ENCODE assay signal across 18 cellular contexts in the genomic region with DNA sequence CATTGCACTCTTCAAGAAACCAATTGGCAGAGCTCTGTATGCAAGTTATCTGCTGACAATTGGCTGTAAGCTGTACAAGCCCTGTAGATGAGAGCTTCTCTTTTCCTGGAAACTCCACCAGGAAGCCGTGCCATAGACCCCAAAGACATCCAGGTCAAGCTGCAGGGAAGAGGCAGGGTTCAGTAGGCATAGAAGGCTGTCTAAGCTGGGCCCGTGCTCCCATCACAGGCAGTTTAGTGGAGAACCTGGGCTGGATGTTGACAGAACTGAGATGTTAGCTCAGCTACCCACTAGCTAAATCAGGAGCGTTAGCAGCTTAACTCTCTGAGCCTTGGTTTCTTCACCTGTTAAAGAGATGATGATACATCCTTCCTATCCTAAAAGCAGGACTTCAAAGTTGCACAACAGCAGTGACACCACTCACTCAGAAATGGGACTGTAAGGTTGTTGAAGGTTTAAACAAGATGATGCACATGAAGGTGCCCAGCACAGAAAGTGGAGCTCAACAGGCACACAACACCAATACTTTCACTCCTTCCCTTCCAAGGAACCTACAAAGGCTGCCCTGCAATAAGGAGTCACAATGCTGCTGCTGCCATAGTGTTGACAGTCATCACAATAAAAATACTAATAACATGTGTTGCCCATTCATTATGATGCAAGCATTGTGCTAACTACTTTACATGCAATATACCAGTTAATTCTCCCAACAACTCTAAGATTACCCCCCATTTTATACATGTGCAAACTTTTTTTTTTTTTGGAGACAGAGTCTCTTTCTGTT.
DNase-seq lines count a peak whose midpoint lies in the region; ATAC-seq and TF ChIP-seq lines count a peak whose summit lies in the region.
"Had no signal": no experiment of that assay in that cellular context is flagged by ENCODE, and none has a peak within 500 bp of the region (broad histone marks: within the 10 kb centered on the region; RNA-seq: fewer than 3 reads in every experiment).

No MANE protein-coding gene starts in this region.

- H3K27ac ChIP-seq in VCaP (peak overlapping the region; percentile 100), tibial nerve (peak overlapping the region; percentile 76 to 99 (median 90))
- H3K27ac ChIP-seq: BLaER1 treated with 17β-estradiol and CSF1 and Interleukin-3, amounts not matched to agents 10 nM and 100 nM had no signal

- H3K27ac Mint-ChIP-seq in natural killer cell treated with Interleukin-12 subunit alpha and Interleukin-12 subunit beta and Interleukin-15 and Interleukin-18, amount 100 ng/mL, for 72 hours, result peak overlapping the region in 1 of 2 donors; percentile 82
- H3K27ac Mint-ChIP-seq: activated naive CD8-positive, alpha-beta T cell had no signal

- H3K36me3 Mint-ChIP-seq in natural killer cell treated with Interleukin-12 subunit alpha and Interleukin-12 subunit beta and Interleukin-15 and Interleukin-18, amount 100 ng/mL, for 72 hours, result no peaks in the 10 kb centered on the region
- H3K36me3 Mint-ChIP-seq: activated naive CD8-positive, alpha-beta T cell had no signal

- 62 to 96% methylated on average over 3 of the region's 3 CpGs for WGBS in tibial nerve, 2 donors

- peak; percentile 14 to 69 for ATAC-seq in natural killer cell treated with Interleukin-12 subunit alpha and Interleukin-12 subunit beta and Interleukin-15 and Interleukin-18, amount 100 ng/mL, for 72 hours
- no peak for ATAC-seq in HG03139 (IDR thresholded peaks at IDR 0.05; ENCODE audit: unreplicated experiment)
- no peak for ATAC-seq in HG02642 (IDR thresholded peaks at IDR 0.05; ENCODE audit: poor library complexity, unreplicated experiment)
- ATAC-seq: PC-3; sciatic nerve; stimulated activated naive CD8-positive, alpha-beta T cell treated with anti-CD3 and anti-CD28 coated beads, Interleukin-15, Interleukin-2, amounts not matched to agents 100 U/mL and 50 U/mL, for 24 hours had no signal

- H3K9me3 ChIP-seq in tibial nerve, result no peaks in the 10 kb centered on the region
- H3K9me3 ChIP-seq: BLaER1 treated with 17β-estradiol and CSF1 and Interleukin-3, amounts not matched to agents 10 nM and 100 nM had no signal

- H3K36me3 ChIP-seq in tibial nerve, result peaks cover 0 to 10% (median 0%) of the 10 kb centered on the region in 3 donors
- H3K36me3 ChIP-seq: BLaER1 treated with 17β-estradiol and CSF1 and Interleukin-3, amounts not matched to agents 10 nM and 100 nM had no signal

- peaks cover 4 to 96% (median 75%) of the 10 kb centered on the region in 4 donors for H3K4me1 ChIP-seq in tibial nerve

- DNase-seq in epithelial cell of esophagus (ENCODE audit: low read depth) (peak; percentile 24), tibial nerve (ENCODE audit: low spot score in 2 of 2) (no peak), NCI-H1092 treated with DMSO at 0.1 percent for 48 hours (lab: John Stamatoyannopoulos, UW) (no peak)
- DNase-seq in natural killer cell treated with Interleukin-12 subunit alpha and Interleukin-12 subunit beta and Interleukin-15 and Interleukin-18, amount 100 ng/mL, for 72 hours (ENCODE audit: low spot score), result no peak
- DNase-seq: cerebellar nuclear complex; H7; head of caudate nucleus; NCI-H146; NCI-H510A treated with DMSO at 0.1 percent for 48 hours; nephron progenitor cell; PC-3; stimulated activated naive CD8-positive, alpha-beta T cell treated with anti-CD3 and anti-CD28 coated beads, Interleukin-15, Interleukin-2, amounts not matched to agents 100 U/mL and 50 U/mL, for 24 hours had no signal

- no peak overlapping the region for H3K4me3 Mint-ChIP-seq in natural killer cell treated with Interleukin-12 subunit alpha and Interleukin-12 subunit beta and Interleukin-15 and Interleukin-18, amount 100 ng/mL, for 72 hours
- H3K4me3 Mint-ChIP-seq: activated naive CD8-positive, alpha-beta T cell; nephron progenitor cell had no signal

- peak in 1 of 2 donors; percentile 4 for TF ChIP-seq EP300 in tibial nerve (IDR thresholded peaks at IDR 0.05)

- TF ChIP-seq POLR2A in tibial nerve (IDR thresholded peaks at IDR 0.05), result no peak

- H3K27me3 ChIP-seq in tibial nerve, result no peaks in the 10 kb centered on the region

- peaks cover 49 to 83% of the 10 kb centered on the region in 2 donors for H3K4me1 Mint-ChIP-seq in natural killer cell treated with Interleukin-12 subunit alpha and Interleukin-12 subunit beta and Interleukin-15 and Interleukin-18, amount 100 ng/mL, for 72 hours (ENCODE audit: low read depth in 2 of 2)

- H3K27me3 Mint-ChIP-seq in natural killer cell treated with Interleukin-12 subunit alpha and Interleukin-12 subunit beta and Interleukin-15 and Interleukin-18, amount 100 ng/mL, for 72 hours, result no peaks in the 10 kb centered on the region
- H3K27me3 Mint-ChIP-seq: activated naive CD8-positive, alpha-beta T cell had no signal

- H3K4me3 ChIP-seq in epithelial cell of esophagus (ENCODE audit: low read length), result no peak overlapping the region
- H3K4me3 ChIP-seq in tibial nerve, result no peak overlapping the region
- H3K4me3 ChIP-seq: BLaER1 treated with 17β-estradiol and CSF1 and Interleukin-3, amounts not matched to agents 10 nM and 100 nM had no signal

- no peaks in the 10 kb centered on the region for H3K9me3 Mint-ChIP-seq in natural killer cell treated with Interleukin-12 subunit alpha and Interleukin-12 subunit beta and Interleukin-15 and Interleukin-18, amount 100 ng/mL, for 72 hours
- H3K9me3 Mint-ChIP-seq: nephron progenitor cell had no signal

- no peak for TF ChIP-seq CTCF in VCaP (conservative IDR thresholded peaks at IDR 0.05)
- TF ChIP-seq CTCF in epithelial cell of esophagus (IDR thresholded peaks at IDR 0.05; ENCODE audit: insufficient read depth, low read depth, low read length, missing control alignments), result no peak
- TF ChIP-seq CTCF in tibial nerve (IDR thresholded peaks at IDR 0.05), result no peak

Comparison
In these comparisons a context has a peak if more than half of its experiments do, and no peak if none do; other contexts are left out.
1. ATAC-seq: peak in natural killer cell treated with Interleukin-12 subunit alpha and Interleukin-12 subunit beta and Interleukin-15 and Interleukin-18, amount 100 ng/mL, for 72 hours (2 of 2); none in HG03139 (single experiment) and HG02642 (single experiment).